1 cellular context compared by ENCODE assay signal in genomic region chr3:112115806-112116383, GRCh38.
A peak's percentile ranks its signal among the peaks of the same experiment; 100 is the strongest.
TF ChIP-seq lines count a peak whose summit lies in the region.

No MANE protein-coding gene starts in this region.

TF ChIP-seq in GM12878, 131 proteins besides CTCF, POLR2A, EP300 and RAD21 (continued from another document and continues in another):
- TF ChIP-seq ZNF687 (IDR thresholded peaks at IDR 0.05) = no peak; the same call in 1 of the 2 replicates
- TF ChIP-seq GABPA (IDR thresholded peaks at IDR 0.05; ENCODE audit: low read depth) = no peak
- no peak for TF ChIP-seq ZBTB11 (CRISPR knock-in tag; IDR thresholded peaks at IDR 0.05)
- no peak for TF ChIP-seq NR2C1 (IDR thresholded peaks at IDR 0.05)
- TF ChIP-seq, protein P1, sequence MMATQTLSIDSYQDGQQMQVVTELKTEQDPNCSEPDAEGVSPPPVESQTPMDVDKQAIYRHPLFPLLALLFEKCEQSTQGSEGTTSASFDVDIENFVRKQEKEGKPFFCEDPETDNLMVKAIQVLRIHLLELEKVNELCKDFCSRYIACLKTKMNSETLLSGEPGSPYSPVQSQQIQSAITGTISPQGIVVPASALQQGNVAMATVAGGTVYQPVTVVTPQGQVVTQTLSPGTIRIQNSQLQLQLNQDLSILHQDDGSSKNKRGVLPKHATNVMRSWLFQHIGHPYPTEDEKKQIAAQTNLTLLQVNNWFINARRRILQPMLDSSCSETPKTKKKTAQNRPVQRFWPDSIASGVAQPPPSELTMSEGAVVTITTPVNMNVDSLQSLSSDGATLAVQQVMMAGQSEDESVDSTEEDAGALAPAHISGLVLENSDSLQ (IDR thresholded peaks at IDR 0.05) = no peak
- no peak for TF ChIP-seq STAT1 (conservative IDR thresholded peaks at IDR 0.05)
- TF ChIP-seq MEF2B (IDR thresholded peaks at IDR 0.05; ENCODE audit: partially characterized antibody, poor library complexity, severe bottlenecking) = peak; percentile 87
- peak; percentile 76 for TF ChIP-seq CUX1 (IDR thresholded peaks at IDR 0.05; ENCODE audit: insufficient replicate concordance, low read depth, low read length)
- no peak for TF ChIP-seq CBX5 (IDR thresholded peaks at IDR 0.05; ENCODE audit: low read depth)
- TF ChIP-seq, protein P2, sequence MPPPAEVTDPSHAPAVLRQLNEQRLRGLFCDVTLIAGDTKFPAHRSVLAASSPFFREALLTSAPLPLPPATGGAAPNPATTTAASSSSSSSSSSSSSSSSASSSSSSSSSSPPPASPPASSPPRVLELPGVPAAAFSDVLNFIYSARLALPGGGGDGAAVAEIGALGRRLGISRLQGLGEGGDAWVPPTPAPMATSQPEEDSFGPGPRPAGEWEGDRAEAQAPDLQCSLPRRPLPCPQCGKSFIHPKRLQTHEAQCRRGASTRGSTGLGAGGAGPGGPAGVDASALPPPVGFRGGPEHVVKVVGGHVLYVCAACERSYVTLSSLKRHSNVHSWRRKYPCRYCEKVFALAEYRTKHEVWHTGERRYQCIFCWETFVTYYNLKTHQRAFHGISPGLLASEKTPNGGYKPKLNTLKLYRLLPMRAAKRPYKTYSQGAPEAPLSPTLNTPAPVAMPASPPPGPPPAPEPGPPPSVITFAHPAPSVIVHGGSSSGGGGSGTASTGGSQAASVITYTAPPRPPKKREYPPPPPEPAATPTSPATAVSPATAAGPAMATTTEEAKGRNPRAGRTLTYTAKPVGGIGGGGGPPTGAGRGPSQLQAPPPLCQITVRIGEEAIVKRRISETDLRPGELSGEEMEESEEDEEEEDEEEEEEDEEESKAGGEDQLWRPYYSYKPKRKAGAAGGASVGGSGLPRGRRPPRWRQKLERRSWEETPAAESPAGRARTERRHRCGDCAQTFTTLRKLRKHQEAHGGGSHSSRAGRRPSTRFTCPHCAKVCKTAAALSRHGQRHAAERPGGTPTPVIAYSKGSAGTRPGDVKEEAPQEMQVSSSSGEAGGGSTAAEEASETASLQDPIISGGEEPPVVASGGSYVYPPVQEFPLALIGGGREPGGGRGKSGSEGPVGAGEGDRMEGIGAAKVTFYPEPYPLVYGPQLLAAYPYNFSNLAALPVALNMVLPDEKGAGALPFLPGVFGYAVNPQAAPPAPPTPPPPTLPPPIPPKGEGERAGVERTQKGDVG (CRISPR knock-in tag; IDR thresholded peaks at IDR 0.05) = no peak
- TF ChIP-seq HCFC1 (IDR thresholded peaks at IDR 0.05; ENCODE audit: low read length) = no peak
- no peak for TF ChIP-seq ZBTB40 (IDR thresholded peaks at IDR 0.05; ENCODE audit: borderline replicate concordance)
- TF ChIP-seq SP1 (IDR thresholded peaks at IDR 0.05; ENCODE audit: low read depth, low read length) = no peak
- TF ChIP-seq YBX1 (IDR thresholded peaks at IDR 0.05) = no peak
- TF ChIP-seq ZNF217 (IDR thresholded peaks at IDR 0.05) = 0 out of 2 replicates have a peak, but pooled peaks have one; percentile 11
- TF ChIP-seq CBFB (IDR thresholded peaks at IDR 0.05; ENCODE audit: low read depth) = no peak
- no peak for TF ChIP-seq SRF (IDR thresholded peaks at IDR 0.05; ENCODE audit: low read depth in 2 of 2, low read length in 2 of 2)
- no peak for TF ChIP-seq ZBED1 (IDR thresholded peaks at IDR 0.05; ENCODE audit: borderline replicate concordance)
- no peak for TF ChIP-seq KDM1A (IDR thresholded peaks at IDR 0.05; ENCODE audit: borderline replicate concordance)
- TF ChIP-seq ATF7 (IDR thresholded peaks at IDR 0.05; ENCODE audit: low read depth) = no peak
- TF ChIP-seq, protein P3, sequence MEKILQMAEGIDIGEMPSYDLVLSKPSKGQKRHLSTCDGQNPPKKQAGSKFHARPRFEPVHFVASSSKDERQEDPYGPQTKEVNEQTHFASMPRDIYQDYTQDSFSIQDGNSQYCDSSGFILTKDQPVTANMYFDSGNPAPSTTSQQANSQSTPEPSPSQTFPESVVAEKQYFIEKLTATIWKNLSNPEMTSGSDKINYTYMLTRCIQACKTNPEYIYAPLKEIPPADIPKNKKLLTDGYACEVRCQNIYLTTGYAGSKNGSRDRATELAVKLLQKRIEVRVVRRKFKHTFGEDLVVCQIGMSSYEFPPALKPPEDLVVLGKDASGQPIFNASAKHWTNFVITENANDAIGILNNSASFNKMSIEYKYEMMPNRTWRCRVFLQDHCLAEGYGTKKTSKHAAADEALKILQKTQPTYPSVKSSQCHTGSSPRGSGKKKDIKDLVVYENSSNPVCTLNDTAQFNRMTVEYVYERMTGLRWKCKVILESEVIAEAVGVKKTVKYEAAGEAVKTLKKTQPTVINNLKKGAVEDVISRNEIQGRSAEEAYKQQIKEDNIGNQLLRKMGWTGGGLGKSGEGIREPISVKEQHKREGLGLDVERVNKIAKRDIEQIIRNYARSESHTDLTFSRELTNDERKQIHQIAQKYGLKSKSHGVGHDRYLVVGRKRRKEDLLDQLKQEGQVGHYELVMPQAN (conservative IDR thresholded peaks at IDR 0.05) = no peak
- no peak for TF ChIP-seq NFIC (IDR thresholded peaks at IDR 0.05; ENCODE audit: low read depth, low read length)
- TF ChIP-seq RFX5 (IDR thresholded peaks at IDR 0.05; ENCODE audit: low read depth, low read length) = no peak
- peak; percentile 27; the same call in 1 of the 2 replicates for TF ChIP-seq CHD2 (IDR thresholded peaks at IDR 0.05; ENCODE audit: borderline replicate concordance, low read depth, low read length)
- TF ChIP-seq CBX3 (IDR thresholded peaks at IDR 0.05; ENCODE audit: borderline replicate concordance, low read depth) = no peak
- TF ChIP-seq KAT2A (conservative IDR thresholded peaks at IDR 0.05; ENCODE audit: control insufficient read depth, low read depth, low read length) = no peak
- TF ChIP-seq TARDBP (IDR thresholded peaks at IDR 0.05; ENCODE audit: borderline replicate concordance) = no peak
- TF ChIP-seq SUZ12 (IDR thresholded peaks at IDR 0.05; ENCODE audit: unreplicated experiment) = no peak
- no peak for TF ChIP-seq MEF2A (IDR thresholded peaks at IDR 0.05; ENCODE audit: insufficient read depth, low read depth, low read length)
- TF ChIP-seq BHLHE40 (IDR thresholded peaks at IDR 0.05; ENCODE audit: borderline replicate concordance in 1 of 2, low read depth in 2 of 2, low read length in 1 of 2) = no peak
- no peak for TF ChIP-seq SUPT20H (IDR thresholded peaks at IDR 0.05; ENCODE audit: borderline replicate concordance, control insufficient read depth, low read depth, low read length)
- TF ChIP-seq IKZF1 (conservative IDR thresholded peaks at IDR 0.05) = no peak
- TF ChIP-seq MYB (IDR thresholded peaks at IDR 0.05; ENCODE audit: borderline replicate concordance, low read depth, low read length) = 0 out of 2 replicates have a peak, but pooled peaks have one; percentile 23
- TF ChIP-seq RELA (IDR thresholded peaks at IDR 0.05; ENCODE audit: borderline replicate concordance, partially characterized antibody) = no peak
- TF ChIP-seq FOXM1 (IDR thresholded peaks at IDR 0.05; ENCODE audit: low read depth, low read length) = no peak; the same call in 1 of the 2 replicates
- TF ChIP-seq TBL1XR1 (IDR thresholded peaks at IDR 0.05; ENCODE audit: low read depth, low read length) = no peak
